1 cellular context compared by ENCODE assay signal in the genomic region with DNA sequence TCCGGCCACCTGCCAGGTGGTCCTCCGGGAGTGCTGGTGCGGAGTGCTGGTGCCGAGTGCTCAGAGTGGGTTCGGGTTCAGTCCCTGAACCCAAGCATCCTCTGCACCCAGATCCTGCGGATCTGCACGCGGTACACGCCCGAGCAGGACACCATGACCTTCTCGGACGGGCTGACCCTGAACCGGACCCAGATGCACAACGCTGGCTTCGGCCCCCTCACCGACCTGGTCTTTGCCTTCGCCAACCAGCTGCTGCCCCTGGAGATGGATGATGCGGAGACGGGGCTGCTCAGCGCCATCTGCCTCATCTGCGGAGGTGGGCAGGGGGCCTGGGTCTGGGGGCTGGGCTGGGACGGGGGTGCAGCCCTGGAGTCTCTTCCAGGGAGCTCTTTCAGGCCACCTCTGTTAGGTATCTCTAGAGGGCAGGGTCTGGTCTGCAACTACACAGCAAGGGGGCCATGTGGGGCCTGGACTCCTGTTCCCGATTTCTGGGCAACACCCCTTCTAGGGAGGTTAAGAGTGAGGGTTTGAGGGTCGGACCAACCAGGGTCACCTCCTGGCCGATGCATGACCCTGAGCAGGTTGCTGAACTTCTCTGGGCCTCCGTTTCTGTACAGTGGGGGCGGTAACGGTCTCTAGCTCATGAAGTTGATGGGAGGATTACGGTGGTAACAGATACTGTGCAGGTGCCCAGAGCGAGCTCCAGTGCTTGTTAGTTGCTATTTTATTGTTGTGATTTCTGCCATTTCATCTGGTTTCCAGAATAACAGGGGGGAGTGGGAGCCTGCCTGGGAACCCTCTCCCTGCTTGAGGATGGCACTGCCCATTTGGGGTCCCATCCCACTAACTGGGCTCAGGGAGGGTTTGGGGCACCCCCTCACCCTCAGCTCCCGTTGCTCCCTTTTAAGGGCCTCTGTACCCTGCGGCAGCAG.
TF ChIP-seq lines count a peak whose summit lies in the region.

No MANE protein-coding gene starts in this region.

TF ChIP-seq in endothelial cell of umbilical vein, 7 proteins besides CTCF, POLR2A, EP300 and RAD21:
- TF ChIP-seq GATA2 (IDR thresholded peaks at IDR 0.05; ENCODE audit: insufficient read depth, insufficient read length, low read depth, low read length) (no peak), MAX (IDR thresholded peaks at IDR 0.05; ENCODE audit: insufficient read depth, insufficient read length) (no peak), EZH2 (IDR thresholded peaks at IDR 0.05; ENCODE audit: borderline replicate concordance, low read depth, low read length, severe bottlenecking) (no peak), POLR2AphosphoS5 (IDR thresholded peaks at IDR 0.05; ENCODE audit: insufficient read depth, low read depth, low read length) (no peak), JUN (IDR thresholded peaks at IDR 0.05; ENCODE audit: borderline replicate concordance, insufficient read depth, insufficient read length, low read depth) (no peak), MYC (IDR thresholded peaks at IDR 0.05; ENCODE audit: low read depth, low read length) (no peak), FOS (IDR thresholded peaks at IDR 0.05; ENCODE audit: borderline replicate concordance, insufficient read depth, low read length) (no peak)
